Comparison of ENCODE assay signal across 13 cellular contexts in genomic region chr20:38145094-38146075, GRCh38. TPM values are rescaled to one million over a fixed set of nuclear protein-coding genes. Genes with fewer than 3 reads are reported as not detected.
DNase-seq lines count a peak whose midpoint lies in the region; TF ChIP-seq lines count a peak whose summit lies in the region.
"Had no signal": no experiment of that assay in that cellular context is flagged by ENCODE, and none has a peak within 500 bp of the region (broad histone marks: within the 10 kb centered on the region; RNA-seq: fewer than 3 reads in every experiment).

No MANE protein-coding gene starts in this region.

- H3K27ac ChIP-seq in parathyroid adenoma = peak overlapping the region; percentile 50

- H3K4me2 ChIP-seq in parathyroid adenoma (ENCODE audit: low read length) = no peak overlapping the region

- no peak overlapping the region for H3K9ac ChIP-seq in parathyroid adenoma

- H3K27ac Mint-ChIP-seq in CD14-positive monocyte = peak overlapping the region; percentile 82 to 92 (median 86)
- H3K27ac Mint-ChIP-seq: CD8-positive, alpha-beta T cell; naive thymus-derived CD8-positive, alpha-beta T cell had no signal

- peaks cover 15% of the 10 kb centered on the region for H3K4me1 ChIP-seq in parathyroid adenoma

- peaks cover 0 to 2% (median 2%) of the 10 kb centered on the region in 3 donors for H3K27me3 Mint-ChIP-seq in CD14-positive monocyte (ENCODE audit: low read depth in 3 of 3)

- intact Hi-C loops in CD14-positive monocyte (cut with micrococcal nuclease) = loop anchor here in 1 of 2 donors (2.0 kb wide), 1 partner anchor 49 kb away; no protein-coding TSS in a partner anchor

- H3K36me3 ChIP-seq in parathyroid adenoma (ENCODE audit: control insufficient read depth, insufficient read depth, low read length) = no peaks in the 10 kb centered on the region

- no peaks in the 10 kb centered on the region for H3K79me2 ChIP-seq in parathyroid adenoma

- H3K9me3 ChIP-seq in parathyroid adenoma (ENCODE audit: control insufficient read depth, low read length) = no peaks in the 10 kb centered on the region

- H3K4me3 ChIP-seq in fibroblast of villous mesenchyme (ENCODE audit: low read depth, low read length) (no peak overlapping the region), parathyroid adenoma (ENCODE audit: low read depth, low read length) (no peak overlapping the region)

- TF ChIP-seq CTCF in CD14-positive monocyte (IDR thresholded peaks at IDR 0.05) (no peak), fibroblast of villous mesenchyme (IDR thresholded peaks at IDR 0.05; ENCODE audit: insufficient read depth, low read depth, low read length) (no peak), parathyroid adenoma (IDR thresholded peaks at IDR 0.05) (no peak)

- peaks cover 63% of the 10 kb centered on the region for H3K4me1 Mint-ChIP-seq in CD14-positive monocyte

- peak; percentile 63 for DNase-seq in CD14-positive monocyte (ENCODE audit: low spot score)
- DNase-seq in RPMI7951 (ENCODE audit: low read depth) = peak; percentile 74
- peak; percentile 73 for DNase-seq in fibroblast of villous mesenchyme (ENCODE audit: low read depth)
- no peak for DNase-seq in NCI-H187 (lab: John Stamatoyannopoulos, UW)
- no peak for DNase-seq in NCI-H524 treated with DMSO at 0.1 percent for 48 hours (lab: John Stamatoyannopoulos, UW)
- no peak for DNase-seq in germinal center (ENCODE audit: low spot score)
- DNase-seq in SHP77 (lab: John Stamatoyannopoulos, UW) = no peak
- DNase-seq: activated CD4-positive, alpha-beta T cell treated with anti-CD3 and anti-CD28 coated beads for 1 hour; activated gamma-delta T cell; CD8-positive, alpha-beta T cell; naive thymus-derived CD8-positive, alpha-beta T cell; NCI-H1417 treated with DMSO at 0.1 percent for 48 hours had no signal

- H3K4me3 Mint-ChIP-seq in CD14-positive monocyte = peak overlapping the region in 1 of 2 donors; percentile 48
- H3K4me3 Mint-ChIP-seq: CD8-positive, alpha-beta T cell; naive thymus-derived CD8-positive, alpha-beta T cell had no signal

- no peak overlapping the region for H2AFZ ChIP-seq in parathyroid adenoma

- H3K36me3 Mint-ChIP-seq in CD14-positive monocyte = peaks cover 0 to 11% of the 10 kb centered on the region in 2 donors
- H3K36me3 Mint-ChIP-seq: CD8-positive, alpha-beta T cell; naive thymus-derived CD8-positive, alpha-beta T cell had no signal

- H3K27me3 ChIP-seq in parathyroid adenoma (ENCODE audit: control insufficient read depth, insufficient read depth, low read length) = no peaks in the 10 kb centered on the region

- peaks cover 0 to 3% (median 0%) of the 10 kb centered on the region in 7 donors for H3K9me3 Mint-ChIP-seq in CD14-positive monocyte
- H3K9me3 Mint-ChIP-seq: CD8-positive, alpha-beta T cell; naive thymus-derived CD8-positive, alpha-beta T cell had no signal

RNA-seq across cellular contexts. Expression of gene TGM2, which starts 19.7 kb away (rescaled TPM):
- polyA plus RNA-seq in CD14-positive monocyte = 1 to 10 TPM in 1 of 2 donors, under 1 TPM in 1; 0.47 to 1.6 TPM
- total RNA-seq in RPMI7951 (2014; rRNA removed; shearing (Covaris generic)) = 650 and 793 TPM in 2 replicates
- 1,041 and 2,020 TPM in 2 replicates for total RNA-seq in fibroblast of villous mesenchyme
- total RNA-seq: CD8-positive, alpha-beta T cell; naive thymus-derived CD8-positive, alpha-beta T cell had no signal
- polyA plus RNA-seq: naive thymus-derived CD8-positive, alpha-beta T cell had no signal

Comparison
In these comparisons a context has a peak if more than half of its experiments do, and no peak if none do; other contexts are left out.
1. DNase-seq: peak in CD14-positive monocyte (single experiment), RPMI7951 (single experiment) and fibroblast of villous mesenchyme (single experiment); none in NCI-H187 (0 of 2), NCI-H524 treated with DMSO at 0.1 percent for 48 hours (single experiment), germinal center (single experiment) and SHP77 (0 of 2).